Comparison of ENCODE assay signal across 12 cellular contexts in genomic region chr12:116171549-116171948, GRCh38.
A peak's percentile ranks its signal among the peaks of the same experiment; 100 is the strongest.
DNase-seq lines count a peak whose midpoint lies in the region; ATAC-seq, FAIRE-seq and TF ChIP-seq lines count a peak whose summit lies in the region.
"Had no signal": no experiment of that assay in that cellular context is flagged by ENCODE, and none has a peak within 500 bp of the region (broad histone marks: within the 10 kb centered on the region; RNA-seq: fewer than 3 reads in every experiment).

No MANE protein-coding gene starts in this region.

- FAIRE-seq in GM19239 (lab: Jason Lieb, UNC), result no peak

- H3K4me2 ChIP-seq in OCI-LY3 (ENCODE audit: low read length), result peak overlapping the region; percentile 91
- no peak overlapping the region for H3K4me2 ChIP-seq in mammary epithelial cell (ENCODE audit: insufficient read depth, low read depth, low read length)
- no peak overlapping the region for H3K4me2 ChIP-seq in OCI-LY7 (ENCODE audit: low read length)

- no peaks in the 10 kb centered on the region for H3K9me3 Mint-ChIP-seq in T-helper 1 cell treated with Interleukin-12 subunit alpha and Interleukin-12 subunit beta and Interleukin-4 antibody, amounts not matched to agents 30 μg/mL and 1 μg/mL, for 36 hours
- H3K9me3 Mint-ChIP-seq in natural killer cell treated with Interleukin-12 subunit alpha and Interleukin-12 subunit beta and Interleukin-15 and Interleukin-18, amount 100 ng/mL, for 72 hours, result peaks cover 4% of the 10 kb centered on the region

- H4K20me1 ChIP-seq in OCI-LY3 (ENCODE audit: insufficient read depth, low read length) (peaks cover 26% of the 10 kb centered on the region), mammary epithelial cell (ENCODE audit: insufficient read depth, low read length) (peaks cover 6% of the 10 kb centered on the region), OCI-LY7 (ENCODE audit: insufficient read depth, low read length) (peaks cover 46% of the 10 kb centered on the region)

- peak overlapping the region; percentile 90 for H3K27ac Mint-ChIP-seq in T-helper 1 cell treated with Interleukin-12 subunit alpha and Interleukin-12 subunit beta and Interleukin-4 antibody, amounts not matched to agents 30 μg/mL and 1 μg/mL, for 36 hours
- peak overlapping the region; percentile 98 to 99 for H3K27ac Mint-ChIP-seq in natural killer cell treated with Interleukin-12 subunit alpha and Interleukin-12 subunit beta and Interleukin-15 and Interleukin-18, amount 100 ng/mL, for 72 hours

- POLR2A ChIA-PET in OCI-LY7 (lab: Charles Lee), result interaction anchor here (1.0 kb wide), 1 partner anchor 55 kb away, joined by 3 read pairs; no protein-coding TSS in a partner anchor

- CTCF ChIA-PET in mammary epithelial cell (lab: Charles Lee; ENCODE audit: low non-redundant PET), result interaction anchor here (0.7 kb wide), 1 partner anchor 33 kb away, joined by 6 read pairs; no protein-coding TSS in a partner anchor
- CTCF ChIA-PET in OCI-LY7 (lab: Charles Lee; ENCODE audit: unreplicated experiment), result no interaction called here

- H3K4me3 ChIP-seq in OCI-LY3 (ENCODE audit: low read length), result peak overlapping the region; percentile 71
- no peak overlapping the region for H3K4me3 ChIP-seq in mammary epithelial cell (replicated peaks in 1 of 3; ENCODE audit: insufficient read depth in 1 of 3, low read depth in 2 of 3, low read length in 3 of 3)
- H3K4me3 ChIP-seq in OCI-LY7 (ENCODE audit: low read depth, low read length, poor library complexity, severe bottlenecking), result no peak overlapping the region
- H3K4me3 ChIP-seq: SJSA1 had no signal

- H3K27ac ChIP-seq in OCI-LY3 (ENCODE audit: low read length) (peak overlapping the region; percentile 66), mammary epithelial cell (ENCODE audit: insufficient read depth, low read depth, low read length) (no peak overlapping the region), OCI-LY7 (ENCODE audit: low read depth, low read length, poor library complexity, severe bottlenecking) (no peak overlapping the region)
- H3K27ac ChIP-seq: 22Rv1, SJSA1 had no signal

- H3K79me2 ChIP-seq in OCI-LY3 (ENCODE audit: low read length), result peaks cover 99% of the 10 kb centered on the region
- peaks cover 95% of the 10 kb centered on the region for H3K79me2 ChIP-seq in mammary epithelial cell (ENCODE audit: insufficient read depth, low read length)
- no peaks in the 10 kb centered on the region for H3K79me2 ChIP-seq in OCI-LY7 (ENCODE audit: insufficient read depth, low read depth, low read length)

- no peak for DNase-seq in T-helper 1 cell
- peak; percentile 35 for DNase-seq in mammary epithelial cell
- DNase-seq in natural killer cell treated with Interleukin-12 subunit alpha and Interleukin-12 subunit beta and Interleukin-15 and Interleukin-18, amount 100 ng/mL, for 72 hours (ENCODE audit: low spot score), result no peak
- DNase-seq in posterior vena cava (ENCODE audit: low spot score), result no peak
- no peak for DNase-seq in GM19239 (ENCODE audit: insufficient read length, low spot score)
- no peak for DNase-seq in OCI-LY7 (ENCODE audit: low spot score)
- DNase-seq: NCI-H1048, NCI-H526 had no signal

- H2AFZ ChIP-seq in OCI-LY3 (ENCODE audit: low read depth, low read length) (no peak overlapping the region), mammary epithelial cell (ENCODE audit: low read depth, low read length) (no peak overlapping the region), OCI-LY7 (ENCODE audit: low read length) (no peak overlapping the region)

- H3K36me3 ChIP-seq in OCI-LY3 (replicated peaks; ENCODE audit: low read depth, low read length), result peaks cover 5% of the 10 kb centered on the region
- H3K36me3 ChIP-seq in mammary epithelial cell (ENCODE audit: insufficient read depth, low read length), result no peaks in the 10 kb centered on the region
- no peaks in the 10 kb centered on the region for H3K36me3 ChIP-seq in OCI-LY7 (ENCODE audit: insufficient read depth, low read length)
- H3K36me3 ChIP-seq: SJSA1 had no signal

- H3K4me1 Mint-ChIP-seq in T-helper 1 cell treated with Interleukin-12 subunit alpha and Interleukin-12 subunit beta and Interleukin-4 antibody, amounts not matched to agents 30 μg/mL and 1 μg/mL, for 36 hours (ENCODE audit: low read depth), result peaks cover 47% of the 10 kb centered on the region
- H3K4me1 Mint-ChIP-seq in natural killer cell treated with Interleukin-12 subunit alpha and Interleukin-12 subunit beta and Interleukin-15 and Interleukin-18, amount 100 ng/mL, for 72 hours (ENCODE audit: low read depth in 2 of 2), result peaks cover 46 to 71% of the 10 kb centered on the region in 2 donors

- peak in 1 of 2 donors; percentile 19 for ATAC-seq in natural killer cell treated with Interleukin-12 subunit alpha and Interleukin-12 subunit beta and Interleukin-15 and Interleukin-18, amount 100 ng/mL, for 72 hours

- intact Hi-C loops in mammary epithelial cell (cut with micrococcal nuclease) (no loop called here), posterior vena cava (cut with DNase I) (no loop called here), OCI-LY7 (cut with micrococcal nuclease; ENCODE audit: unreplicated experiment) (no loop called here)

- BruUV-seq in mammary epithelial cell (replicated peaks; lab: Mats Ljungman, UMichigan) (no TSS peak), OCI-LY7 (replicated peaks; lab: Mats Ljungman, UMichigan) (no TSS peak)

- no peaks in the 10 kb centered on the region for H3K9me2 ChIP-seq in OCI-LY7 (ENCODE audit: insufficient read depth, low read length)

- H3K4me1 ChIP-seq in OCI-LY3 (ENCODE audit: low read length) (peaks cover 56% of the 10 kb centered on the region), mammary epithelial cell (ENCODE audit: insufficient read depth, low read length) (peaks cover 10% of the 10 kb centered on the region), OCI-LY7 (ENCODE audit: insufficient read depth, low read length, poor library complexity, severe bottlenecking) (no peaks in the 10 kb centered on the region)

- no peak for TF ChIP-seq CTCF in OCI-LY3 (IDR thresholded peaks at IDR 0.05; ENCODE audit: low read depth, low read length)
- TF ChIP-seq CTCF in mammary epithelial cell (conservative IDR thresholded peaks at IDR 0.05 in 1 of 2, IDR thresholded peaks at IDR 0.05 in 1 of 2; ENCODE audit: extremely low read depth in 1 of 2, insufficient read depth in 1 of 2, low read depth in 1 of 2, low read length in 2 of 2), result no peak
- no peak for TF ChIP-seq CTCF in OCI-LY7 (conservative IDR thresholded peaks at IDR 0.05; ENCODE audit: low read length)

- WGBS in mammary epithelial cell (ENCODE audit: low coverage, missing lambda C conversion rate), result 87% methylated on average over 3 of the region's 3 CpGs

- dilution Hi-C loops in mammary epithelial cell (cut with HindIII; ENCODE audit: low sequenced_read_pairs), result no loop called here

- H3K4me3 Mint-ChIP-seq in T-helper 1 cell treated with Interleukin-12 subunit alpha and Interleukin-12 subunit beta and Interleukin-4 antibody, amounts not matched to agents 30 μg/mL and 1 μg/mL, for 36 hours, result peak overlapping the region; percentile 77
- peak overlapping the region; percentile 89 for H3K4me3 Mint-ChIP-seq in natural killer cell treated with Interleukin-12 subunit alpha and Interleukin-12 subunit beta and Interleukin-15 and Interleukin-18, amount 100 ng/mL, for 72 hours

- peaks cover 13% of the 10 kb centered on the region for H3K36me3 Mint-ChIP-seq in T-helper 1 cell treated with Interleukin-12 subunit alpha and Interleukin-12 subunit beta and Interleukin-4 antibody, amounts not matched to agents 30 μg/mL and 1 μg/mL, for 36 hours (ENCODE audit: low read depth)
- peaks cover 8% of the 10 kb centered on the region for H3K36me3 Mint-ChIP-seq in natural killer cell treated with Interleukin-12 subunit alpha and Interleukin-12 subunit beta and Interleukin-15 and Interleukin-18, amount 100 ng/mL, for 72 hours

- peak overlapping the region; percentile 60 for H3K9ac ChIP-seq in OCI-LY3 (ENCODE audit: low read length)
- no peak overlapping the region for H3K9ac ChIP-seq in mammary epithelial cell (ENCODE audit: insufficient read depth, low read length)

- no peaks in the 10 kb centered on the region for H3K27me3 Mint-ChIP-seq in T-helper 1 cell treated with Interleukin-12 subunit alpha and Interleukin-12 subunit beta and Interleukin-4 antibody, amounts not matched to agents 30 μg/mL and 1 μg/mL, for 36 hours (ENCODE audit: low read depth)
- H3K27me3 Mint-ChIP-seq in natural killer cell treated with Interleukin-12 subunit alpha and Interleukin-12 subunit beta and Interleukin-15 and Interleukin-18, amount 100 ng/mL, for 72 hours, result no peaks in the 10 kb centered on the region

- in situ Hi-C loops in mammary epithelial cell (cut with MboI; ENCODE audit: low sequenced_read_pairs in 2 of 2), result no loop called here

- H3K27me3 ChIP-seq in OCI-LY3 (ENCODE audit: low read depth, low read length) (no peaks in the 10 kb centered on the region), mammary epithelial cell (ENCODE audit: insufficient read depth, low read length) (no peaks in the 10 kb centered on the region)
- H3K27me3 ChIP-seq: SJSA1 had no signal

- no peaks in the 10 kb centered on the region for H3K9me3 ChIP-seq in OCI-LY3 (ENCODE audit: insufficient read depth, low read length)
- H3K9me3 ChIP-seq in mammary epithelial cell (replicated peaks; ENCODE audit: insufficient read depth, low read length), result no peaks in the 10 kb centered on the region
- H3K9me3 ChIP-seq in OCI-LY7 (ENCODE audit: low read length), result no peaks in the 10 kb centered on the region
- H3K9me3 ChIP-seq: SJSA1 had no signal
